Comparison of ENCODE assay signal across 1 cellular context in the genomic region with DNA sequence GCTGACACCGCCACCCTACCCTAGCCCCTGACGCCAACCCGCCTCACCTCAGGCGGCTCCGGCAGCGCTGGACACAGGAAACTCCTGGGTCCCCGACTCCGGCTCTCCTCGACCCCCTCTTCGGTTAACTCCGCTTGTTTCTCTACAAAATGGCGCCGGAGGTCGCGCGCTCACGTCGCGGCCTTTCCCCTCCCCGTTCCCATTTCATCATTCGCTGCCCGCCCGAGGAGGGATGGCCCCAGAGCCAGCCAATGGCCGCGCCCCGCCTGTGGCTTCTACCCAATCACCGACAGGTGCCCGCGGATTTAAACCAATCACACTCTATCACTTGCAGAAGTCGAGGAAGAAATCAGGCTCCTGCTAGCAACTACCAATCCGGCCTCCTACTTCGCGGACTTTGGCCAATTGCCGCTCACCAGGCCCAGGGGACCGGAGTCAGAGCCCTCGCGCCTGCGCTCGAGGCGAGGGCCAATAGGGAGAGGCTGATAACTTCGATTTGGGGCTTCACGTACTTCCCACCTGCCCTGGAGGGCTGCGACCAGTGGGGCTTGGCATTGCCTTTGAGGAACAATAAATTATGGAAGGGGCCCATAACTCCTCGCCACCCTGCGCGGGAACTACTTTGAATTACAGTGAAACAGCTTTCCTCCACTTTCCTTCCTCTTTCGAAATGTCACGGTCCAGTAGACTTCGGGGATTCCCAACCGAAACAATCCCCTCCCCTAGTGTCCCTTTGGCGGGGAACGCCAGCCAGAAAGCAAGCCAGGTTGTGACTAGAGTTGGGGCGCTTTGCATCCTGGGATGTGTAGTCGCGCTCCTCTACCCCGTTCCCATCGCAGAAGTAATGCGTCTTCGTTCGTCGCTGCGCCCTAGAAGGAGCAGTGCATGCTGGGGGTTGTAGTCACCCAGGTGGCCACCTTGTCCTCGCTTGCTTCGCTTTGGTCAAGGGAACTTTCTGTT.
TF ChIP-seq lines count a peak whose summit lies in the region.

A gene (minus strand): TSS at position 146 of the 960 bp plus-strand sequence. CDS start 30,489 bp downstream, outside the sequence.

TF ChIP-seq in HepG2, 621 proteins besides CTCF, POLR2A, EP300 and RAD21 (continued from another document and continues in another):
- TF ChIP-seq, protein P1, sequence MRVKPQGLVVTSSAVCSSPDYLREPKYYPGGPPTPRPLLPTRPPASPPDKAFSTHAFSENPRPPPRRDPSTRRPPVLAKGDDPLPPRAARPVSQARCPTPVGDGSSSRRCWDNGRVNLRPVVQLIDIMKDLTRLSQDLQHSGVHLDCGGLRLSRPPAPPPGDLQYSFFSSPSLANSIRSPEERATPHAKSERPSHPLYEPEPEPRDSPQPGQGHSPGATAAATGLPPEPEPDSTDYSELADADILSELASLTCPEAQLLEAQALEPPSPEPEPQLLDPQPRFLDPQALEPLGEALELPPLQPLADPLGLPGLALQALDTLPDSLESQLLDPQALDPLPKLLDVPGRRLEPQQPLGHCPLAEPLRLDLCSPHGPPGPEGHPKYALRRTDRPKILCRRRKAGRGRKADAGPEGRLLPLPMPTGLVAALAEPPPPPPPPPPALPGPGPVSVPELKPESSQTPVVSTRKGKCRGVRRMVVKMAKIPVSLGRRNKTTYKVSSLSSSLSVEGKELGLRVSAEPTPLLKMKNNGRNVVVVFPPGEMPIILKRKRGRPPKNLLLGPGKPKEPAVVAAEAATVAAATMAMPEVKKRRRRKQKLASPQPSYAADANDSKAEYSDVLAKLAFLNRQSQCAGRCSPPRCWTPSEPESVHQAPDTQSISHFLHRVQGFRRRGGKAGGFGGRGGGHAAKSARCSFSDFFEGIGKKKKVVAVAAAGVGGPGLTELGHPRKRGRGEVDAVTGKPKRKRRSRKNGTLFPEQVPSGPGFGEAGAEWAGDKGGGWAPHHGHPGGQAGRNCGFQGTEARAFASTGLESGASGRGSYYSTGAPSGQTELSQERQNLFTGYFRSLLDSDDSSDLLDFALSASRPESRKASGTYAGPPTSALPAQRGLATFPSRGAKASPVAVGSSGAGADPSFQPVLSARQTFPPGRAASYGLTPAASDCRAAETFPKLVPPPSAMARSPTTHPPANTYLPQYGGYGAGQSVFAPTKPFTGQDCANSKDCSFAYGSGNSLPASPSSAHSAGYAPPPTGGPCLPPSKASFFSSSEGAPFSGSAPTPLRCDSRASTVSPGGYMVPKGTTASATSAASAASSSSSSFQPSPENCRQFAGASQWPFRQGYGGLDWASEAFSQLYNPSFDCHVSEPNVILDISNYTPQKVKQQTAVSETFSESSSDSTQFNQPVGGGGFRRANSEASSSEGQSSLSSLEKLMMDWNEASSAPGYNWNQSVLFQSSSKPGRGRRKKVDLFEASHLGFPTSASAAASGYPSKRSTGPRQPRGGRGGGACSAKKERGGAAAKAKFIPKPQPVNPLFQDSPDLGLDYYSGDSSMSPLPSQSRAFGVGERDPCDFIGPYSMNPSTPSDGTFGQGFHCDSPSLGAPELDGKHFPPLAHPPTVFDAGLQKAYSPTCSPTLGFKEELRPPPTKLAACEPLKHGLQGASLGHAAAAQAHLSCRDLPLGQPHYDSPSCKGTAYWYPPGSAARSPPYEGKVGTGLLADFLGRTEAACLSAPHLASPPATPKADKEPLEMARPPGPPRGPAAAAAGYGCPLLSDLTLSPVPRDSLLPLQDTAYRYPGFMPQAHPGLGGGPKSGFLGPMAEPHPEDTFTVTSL (CRISPR knock-in tag; IDR thresholded peaks at IDR 0.05; ENCODE audit: borderline replicate concordance), result peak; percentile 55; the same call in 1 of the 2 replicates
- TF ChIP-seq ZNF598 (CRISPR knock-in tag; IDR thresholded peaks at IDR 0.05; ENCODE audit: borderline replicate concordance) (peak; percentile 86), ZBTB7A (CRISPR knock-in tag; IDR thresholded peaks at IDR 0.05) (no peak), PHF5A (CRISPR knock-in tag; IDR thresholded peaks at IDR 0.05; ENCODE audit: low read depth, unreplicated experiment) (no peak), SMARCC2 (IDR thresholded peaks at IDR 0.05) (no peak), FOSL2 (CRISPR knock-in tag; IDR thresholded peaks at IDR 0.05) (peak; percentile 64; the same call in 1 of the 2 replicates), SATB2 (CRISPR knock-in tag; IDR thresholded peaks at IDR 0.05) (0 out of 2 replicates have a peak, but pooled peaks have one; percentile 68), THAP11 (CRISPR knock-in tag; IDR thresholded peaks at IDR 0.05) (peak; percentile 98), ZNF296 (CRISPR knock-in tag; conservative IDR thresholded peaks at IDR 0.05) (no peak; the same call in 1 of the 2 replicates), ELF4 (CRISPR knock-in tag; IDR thresholded peaks at IDR 0.05; ENCODE audit: borderline replicate concordance) (no peak), IKZF1 (IDR thresholded peaks at IDR 0.05) (no peak), ZNF264 (CRISPR knock-in tag; IDR thresholded peaks at IDR 0.05) (peak; percentile 90; the same call in 1 of the 2 replicates), SAFB2 (CRISPR knock-in tag; IDR thresholded peaks at IDR 0.05; ENCODE audit: borderline replicate concordance, low read depth) (peak; percentile 79)
- TF ChIP-seq, protein P2, sequence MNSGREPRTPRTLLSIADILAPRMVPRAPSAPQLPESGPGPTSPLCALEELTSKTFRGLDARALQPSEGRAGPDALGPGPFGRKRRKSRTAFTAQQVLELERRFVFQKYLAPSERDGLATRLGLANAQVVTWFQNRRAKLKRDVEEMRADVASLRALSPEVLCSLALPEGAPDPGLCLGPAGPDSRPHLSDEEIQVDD (CRISPR knock-in tag; IDR thresholded peaks at IDR 0.05; ENCODE audit: borderline replicate concordance), result peak; percentile 83; the same call in 1 of the 2 replicates
- TF ChIP-seq, protein P3, sequence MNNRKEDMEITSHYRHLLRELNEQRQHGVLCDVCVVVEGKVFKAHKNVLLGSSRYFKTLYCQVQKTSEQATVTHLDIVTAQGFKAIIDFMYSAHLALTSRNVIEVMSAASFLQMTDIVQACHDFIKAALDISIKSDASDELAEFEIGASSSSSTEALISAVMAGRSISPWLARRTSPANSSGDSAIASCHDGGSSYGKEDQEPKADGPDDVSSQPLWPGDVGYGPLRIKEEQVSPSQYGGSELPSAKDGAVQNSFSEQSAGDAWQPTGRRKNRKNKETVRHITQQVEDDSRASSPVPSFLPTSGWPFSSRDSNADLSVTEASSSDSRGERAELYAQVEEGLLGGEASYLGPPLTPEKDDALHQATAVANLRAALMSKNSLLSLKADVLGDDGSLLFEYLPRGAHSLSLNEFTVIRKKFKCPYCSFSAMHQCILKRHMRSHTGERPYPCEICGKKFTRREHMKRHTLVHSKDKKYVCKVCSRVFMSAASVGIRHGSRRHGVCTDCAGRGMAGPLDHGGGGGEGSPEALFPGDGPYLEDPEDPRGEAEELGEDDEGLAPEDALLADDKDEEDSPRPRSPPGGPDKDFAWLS (CRISPR knock-in tag; IDR thresholded peaks at IDR 0.05; ENCODE audit: borderline replicate concordance), result no peak
- TF ChIP-seq, protein P4, sequence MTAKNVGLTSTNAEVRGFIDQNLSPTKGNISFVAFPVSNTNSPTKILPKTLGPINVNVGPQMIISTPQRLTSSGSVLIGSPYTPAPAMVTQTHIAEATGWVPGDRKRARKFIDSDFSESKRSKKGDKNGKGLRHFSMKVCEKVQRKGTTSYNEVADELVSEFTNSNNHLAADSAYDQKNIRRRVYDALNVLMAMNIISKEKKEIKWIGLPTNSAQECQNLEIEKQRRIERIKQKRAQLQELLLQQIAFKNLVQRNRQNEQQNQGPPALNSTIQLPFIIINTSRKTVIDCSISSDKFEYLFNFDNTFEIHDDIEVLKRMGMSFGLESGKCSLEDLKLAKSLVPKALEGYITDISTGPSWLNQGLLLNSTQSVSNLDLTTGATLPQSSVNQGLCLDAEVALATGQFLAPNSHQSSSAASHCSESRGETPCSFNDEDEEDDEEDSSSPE (CRISPR knock-in tag; IDR thresholded peaks at IDR 0.05), result peak; percentile 90
- TF ChIP-seq, protein P5, sequence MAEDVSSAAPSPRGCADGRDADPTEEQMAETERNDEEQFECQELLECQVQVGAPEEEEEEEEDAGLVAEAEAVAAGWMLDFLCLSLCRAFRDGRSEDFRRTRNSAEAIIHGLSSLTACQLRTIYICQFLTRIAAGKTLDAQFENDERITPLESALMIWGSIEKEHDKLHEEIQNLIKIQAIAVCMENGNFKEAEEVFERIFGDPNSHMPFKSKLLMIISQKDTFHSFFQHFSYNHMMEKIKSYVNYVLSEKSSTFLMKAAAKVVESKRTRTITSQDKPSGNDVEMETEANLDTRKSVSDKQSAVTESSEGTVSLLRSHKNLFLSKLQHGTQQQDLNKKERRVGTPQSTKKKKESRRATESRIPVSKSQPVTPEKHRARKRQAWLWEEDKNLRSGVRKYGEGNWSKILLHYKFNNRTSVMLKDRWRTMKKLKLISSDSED (CRISPR knock-in tag; IDR thresholded peaks at IDR 0.05), result no peak
- TF ChIP-seq, protein P6, sequence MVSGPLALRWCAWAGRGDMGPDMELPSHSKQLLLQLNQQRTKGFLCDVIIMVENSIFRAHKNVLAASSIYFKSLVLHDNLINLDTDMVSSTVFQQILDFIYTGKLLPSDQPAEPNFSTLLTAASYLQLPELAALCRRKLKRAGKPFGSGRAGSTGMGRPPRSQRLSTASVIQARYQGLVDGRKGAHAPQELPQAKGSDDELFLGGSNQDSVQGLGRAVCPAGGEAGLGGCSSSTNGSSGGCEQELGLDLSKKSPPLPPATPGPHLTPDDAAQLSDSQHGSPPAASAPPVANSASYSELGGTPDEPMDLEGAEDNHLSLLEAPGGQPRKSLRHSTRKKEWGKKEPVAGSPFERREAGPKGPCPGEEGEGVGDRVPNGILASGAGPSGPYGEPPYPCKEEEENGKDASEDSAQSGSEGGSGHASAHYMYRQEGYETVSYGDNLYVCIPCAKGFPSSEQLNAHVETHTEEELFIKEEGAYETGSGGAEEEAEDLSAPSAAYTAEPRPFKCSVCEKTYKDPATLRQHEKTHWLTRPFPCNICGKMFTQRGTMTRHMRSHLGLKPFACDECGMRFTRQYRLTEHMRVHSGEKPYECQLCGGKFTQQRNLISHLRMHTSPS (CRISPR knock-in tag; IDR thresholded peaks at IDR 0.05; ENCODE audit: low read depth), result no peak; the same call in 1 of the 2 replicates
- TF ChIP-seq, protein P7, sequence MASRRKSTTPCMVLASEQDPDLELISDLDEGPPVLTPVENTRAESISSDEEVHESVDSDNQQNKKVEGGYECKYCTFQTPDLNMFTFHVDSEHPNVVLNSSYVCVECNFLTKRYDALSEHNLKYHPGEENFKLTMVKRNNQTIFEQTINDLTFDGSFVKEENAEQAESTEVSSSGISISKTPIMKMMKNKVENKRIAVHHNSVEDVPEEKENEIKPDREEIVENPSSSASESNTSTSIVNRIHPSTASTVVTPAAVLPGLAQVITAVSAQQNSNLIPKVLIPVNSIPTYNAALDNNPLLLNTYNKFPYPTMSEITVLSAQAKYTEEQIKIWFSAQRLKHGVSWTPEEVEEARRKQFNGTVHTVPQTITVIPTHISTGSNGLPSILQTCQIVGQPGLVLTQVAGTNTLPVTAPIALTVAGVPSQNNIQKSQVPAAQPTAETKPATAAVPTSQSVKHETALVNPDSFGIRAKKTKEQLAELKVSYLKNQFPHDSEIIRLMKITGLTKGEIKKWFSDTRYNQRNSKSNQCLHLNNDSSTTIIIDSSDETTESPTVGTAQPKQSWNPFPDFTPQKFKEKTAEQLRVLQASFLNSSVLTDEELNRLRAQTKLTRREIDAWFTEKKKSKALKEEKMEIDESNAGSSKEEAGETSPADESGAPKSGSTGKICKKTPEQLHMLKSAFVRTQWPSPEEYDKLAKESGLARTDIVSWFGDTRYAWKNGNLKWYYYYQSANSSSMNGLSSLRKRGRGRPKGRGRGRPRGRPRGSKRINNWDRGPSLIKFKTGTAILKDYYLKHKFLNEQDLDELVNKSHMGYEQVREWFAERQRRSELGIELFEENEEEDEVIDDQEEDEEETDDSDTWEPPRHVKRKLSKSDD (CRISPR knock-in tag; IDR thresholded peaks at IDR 0.05; ENCODE audit: low read depth), result peak; percentile 54; the same call in 1 of the 2 replicates
- TF ChIP-seq, protein P8, sequence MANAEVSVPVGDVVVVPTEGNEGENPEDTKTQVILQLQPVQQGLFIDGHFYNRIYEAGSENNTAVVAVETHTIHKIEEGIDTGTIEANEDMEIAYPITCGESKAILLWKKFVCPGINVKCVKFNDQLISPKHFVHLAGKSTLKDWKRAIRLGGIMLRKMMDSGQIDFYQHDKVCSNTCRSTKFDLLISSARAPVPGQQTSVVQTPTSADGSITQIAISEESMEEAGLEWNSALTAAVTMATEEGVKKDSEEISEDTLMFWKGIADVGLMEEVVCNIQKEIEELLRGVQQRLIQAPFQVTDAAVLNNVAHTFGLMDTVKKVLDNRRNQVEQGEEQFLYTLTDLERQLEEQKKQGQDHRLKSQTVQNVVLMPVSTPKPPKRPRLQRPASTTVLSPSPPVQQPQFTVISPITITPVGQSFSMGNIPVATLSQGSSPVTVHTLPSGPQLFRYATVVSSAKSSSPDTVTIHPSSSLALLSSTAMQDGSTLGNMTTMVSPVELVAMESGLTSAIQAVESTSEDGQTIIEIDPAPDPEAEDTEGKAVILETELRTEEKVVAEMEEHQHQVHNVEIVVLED (CRISPR knock-in tag; IDR thresholded peaks at IDR 0.05; ENCODE audit: borderline replicate concordance), result peak; percentile 95
- TF ChIP-seq, protein P9, sequence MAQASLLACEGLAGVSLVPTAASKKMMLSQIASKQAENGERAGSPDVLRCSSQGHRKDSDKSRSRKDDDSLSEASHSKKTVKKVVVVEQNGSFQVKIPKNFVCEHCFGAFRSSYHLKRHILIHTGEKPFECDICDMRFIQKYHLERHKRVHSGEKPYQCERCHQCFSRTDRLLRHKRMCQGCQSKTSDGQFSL (CRISPR knock-in tag; IDR thresholded peaks at IDR 0.05), result no peak
- TF ChIP-seq, protein P10, sequence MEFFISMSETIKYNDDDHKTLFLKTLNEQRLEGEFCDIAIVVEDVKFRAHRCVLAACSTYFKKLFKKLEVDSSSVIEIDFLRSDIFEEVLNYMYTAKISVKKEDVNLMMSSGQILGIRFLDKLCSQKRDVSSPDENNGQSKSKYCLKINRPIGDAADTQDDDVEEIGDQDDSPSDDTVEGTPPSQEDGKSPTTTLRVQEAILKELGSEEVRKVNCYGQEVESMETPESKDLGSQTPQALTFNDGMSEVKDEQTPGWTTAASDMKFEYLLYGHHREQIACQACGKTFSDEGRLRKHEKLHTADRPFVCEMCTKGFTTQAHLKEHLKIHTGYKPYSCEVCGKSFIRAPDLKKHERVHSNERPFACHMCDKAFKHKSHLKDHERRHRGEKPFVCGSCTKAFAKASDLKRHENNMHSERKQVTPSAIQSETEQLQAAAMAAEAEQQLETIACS (CRISPR knock-in tag; IDR thresholded peaks at IDR 0.05), result peak; percentile 74
- TF ChIP-seq, protein P11, sequence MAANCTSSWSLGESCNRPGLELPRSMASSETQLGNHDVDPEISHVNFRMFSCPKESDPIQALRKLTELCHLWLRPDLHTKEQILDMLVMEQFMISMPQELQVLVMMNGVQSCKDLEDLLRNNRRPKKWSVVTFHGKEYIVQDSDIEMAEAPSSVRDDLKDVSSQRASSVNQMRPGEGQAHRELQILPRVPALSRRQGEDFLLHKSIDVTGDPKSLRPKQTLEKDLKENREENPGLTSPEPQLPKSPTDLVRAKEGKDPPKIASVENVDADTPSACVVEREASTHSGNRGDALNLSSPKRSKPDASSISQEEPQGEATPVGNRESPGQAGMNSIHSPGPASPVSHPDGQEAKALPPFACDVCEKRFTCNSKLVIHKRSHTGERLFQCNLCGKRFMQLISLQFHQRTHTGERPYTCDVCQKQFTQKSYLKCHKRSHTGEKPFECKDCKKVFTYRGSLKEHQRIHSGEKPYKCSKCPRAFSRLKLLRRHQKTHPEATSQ (CRISPR knock-in tag; IDR thresholded peaks at IDR 0.05; ENCODE audit: borderline replicate concordance), result no peak
- TF ChIP-seq, protein P12, sequence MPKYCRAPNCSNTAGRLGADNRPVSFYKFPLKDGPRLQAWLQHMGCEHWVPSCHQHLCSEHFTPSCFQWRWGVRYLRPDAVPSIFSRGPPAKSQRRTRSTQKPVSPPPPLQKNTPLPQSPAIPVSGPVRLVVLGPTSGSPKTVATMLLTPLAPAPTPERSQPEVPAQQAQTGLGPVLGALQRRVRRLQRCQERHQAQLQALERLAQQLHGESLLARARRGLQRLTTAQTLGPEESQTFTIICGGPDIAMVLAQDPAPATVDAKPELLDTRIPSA (CRISPR knock-in tag; IDR thresholded peaks at IDR 0.05; ENCODE audit: borderline replicate concordance), result no peak
